In the genomic region with DNA sequence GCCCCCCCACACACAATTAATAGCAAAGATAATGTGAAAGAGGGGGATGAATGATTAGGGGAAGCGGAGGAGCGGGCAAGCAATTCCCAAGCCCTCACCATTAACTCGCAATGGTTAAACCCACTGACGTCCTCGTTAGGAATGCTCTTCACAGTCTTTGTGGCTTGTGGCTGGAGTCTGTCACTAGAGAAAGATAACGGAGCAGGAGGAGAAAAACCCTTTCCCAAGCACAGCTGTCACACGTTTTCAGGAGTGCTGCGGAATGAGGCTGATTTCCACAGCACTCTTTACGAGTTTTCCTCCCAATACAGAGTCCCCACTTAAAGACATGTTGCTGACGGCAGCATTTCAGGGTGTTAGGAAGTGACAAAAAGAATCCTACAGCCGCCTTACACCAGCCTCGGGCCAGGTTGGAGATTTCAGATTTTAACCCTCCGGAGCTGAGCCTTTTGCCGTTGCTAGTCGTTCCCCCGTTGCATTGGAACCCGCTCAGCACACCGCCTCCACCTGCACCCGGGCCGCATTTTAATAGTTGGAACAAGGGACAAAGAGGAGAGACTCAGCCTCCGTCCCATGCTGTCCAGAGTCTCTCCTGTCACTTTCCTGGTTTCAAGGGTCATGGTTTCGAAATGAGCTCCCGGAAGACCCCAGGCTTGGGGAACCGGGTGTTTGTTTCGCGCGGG, we compare ENCODE assay signal across 8 cellular contexts.
A peak's percentile ranks its signal among the peaks of the same experiment; 100 is the strongest.
DNase-seq lines count a peak whose midpoint lies in the region; ATAC-seq and TF ChIP-seq lines count a peak whose summit lies in the region.

No MANE protein-coding gene starts in this region.

- BruUV-seq in Panc1 (replicated peaks; lab: Mats Ljungman, UMichigan): no TSS peak

- POLR2A ChIA-PET in Panc1 (lab: Charles Lee): no interaction called here
- POLR2A ChIA-PET in GM10248 (lab: Yijun Ruan, JAX): no interaction called here

- no peak overlapping the region for H3K27ac ChIP-seq in Panc1 (ENCODE audit: low read length)

- H3K27me3 ChIP-seq in Panc1 (ENCODE audit: control insufficient read depth, insufficient read depth, low read length) (no peaks in the 10 kb centered on the region), neuron (ENCODE audit: insufficient read depth, low read length) (no peaks in the 10 kb centered on the region)

- H3K4me1 ChIP-seq in Panc1 (ENCODE audit: control insufficient read depth, insufficient read depth, low read length): no peaks in the 10 kb centered on the region
- peaks cover 32% of the 10 kb centered on the region for H3K4me1 ChIP-seq in neuron (ENCODE audit: insufficient read depth, low read length)

- intact Hi-C loops in Panc1 (cut with micrococcal nuclease; ENCODE audit: unreplicated experiment): no loop called here

- ATAC-seq in Panc1 (peak; percentile 21; the same call in 1 of the 2 replicates), esophagus mucosa (peak; percentile 4), HG03571 (IDR thresholded peaks at IDR 0.05; ENCODE audit: unreplicated experiment) (no peak), GM21717 (IDR thresholded peaks at IDR 0.05; ENCODE audit: unreplicated experiment) (no peak)

- H3K4me3 ChIP-seq in Panc1 (ENCODE audit: low read depth in 2 of 2, low read length in 2 of 2) (peak overlapping the region; percentile 26 to 31), neuron (ENCODE audit: low read length) (peak overlapping the region; percentile 65)

- in situ Hi-C loops in Panc1 (cut with HindIII; ENCODE audit: low pct_unique_long_range_greater_than_20kb, low sequenced_read_pairs): no loop called here

- H3K9me3 ChIP-seq in Panc1 (ENCODE audit: control insufficient read depth, insufficient read depth, low read depth, low read length) (no peaks in the 10 kb centered on the region), neuron (ENCODE audit: low read length) (no peaks in the 10 kb centered on the region)

- CTCF ChIA-PET in Panc1 (lab: Charles Lee) (no interaction called here), GM10248 (lab: Yijun Ruan, JAX) (no interaction called here)

- no peaks in the 10 kb centered on the region for H3K36me3 ChIP-seq in Panc1 (ENCODE audit: control insufficient read depth, insufficient read depth, low read length)
- peaks cover 22% of the 10 kb centered on the region for H3K36me3 ChIP-seq in neuron (ENCODE audit: insufficient read depth, low read length)

- H2AFZ ChIP-seq in neuron (ENCODE audit: low read depth, low read length): no peak overlapping the region

- TF ChIP-seq CTCF in Panc1 (IDR thresholded peaks at IDR 0.05) (no peak), GM10248 (IDR thresholded peaks at IDR 0.05; ENCODE audit: control extremely low read depth, extremely low read depth, low read depth, missing control alignments) (no peak)

- peak; percentile 54 for DNase-seq in DMS53 (lab: John Stamatoyannopoulos, UW)
- DNase-seq in DMS53 treated with DMSO at 0.1 percent for 48 hours (lab: John Stamatoyannopoulos, UW; ENCODE audit: unreplicated experiment): no peak
- no peak for DNase-seq in Panc1 (ENCODE audit: low read depth, low spot score)
- no peak for DNase-seq in GM10248 (ENCODE audit: extremely low spot score)

Comparison
In these comparisons a context has a peak if more than half of its experiments do, and no peak if none do; other contexts are left out.
1. ATAC-seq: peak in Panc1 (single experiment) and esophagus mucosa (single experiment); none in HG03571 (single experiment) and GM21717 (single experiment).